8 cellular contexts compared by ENCODE assay signal in the genomic region with DNA sequence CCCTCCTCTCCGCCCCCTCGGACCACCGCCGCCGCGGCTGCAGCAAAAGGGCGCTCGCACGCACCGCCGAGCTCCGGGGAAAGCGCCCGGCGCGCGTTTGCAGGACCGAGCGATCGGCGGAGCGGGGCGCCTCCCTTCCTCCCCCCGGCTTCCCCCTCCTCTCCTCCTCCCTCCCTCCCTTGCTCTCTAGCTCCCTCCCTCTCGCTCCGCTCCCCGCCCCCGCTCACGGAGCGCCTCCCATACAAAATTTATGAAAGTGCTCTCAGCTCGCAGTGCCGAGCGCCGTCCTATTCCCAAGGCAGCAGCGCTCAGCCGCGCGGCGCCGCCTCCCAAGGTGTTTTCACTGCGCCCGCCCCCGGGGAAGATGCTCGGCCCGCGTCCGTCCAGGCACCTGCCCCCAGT. TPM values are rescaled to one million over a fixed set of nuclear protein-coding genes. Genes with fewer than 3 reads are reported as not detected.
DNase-seq lines count a peak whose midpoint lies in the region; ATAC-seq and TF ChIP-seq lines count a peak whose summit lies in the region.

A gene with protein sequence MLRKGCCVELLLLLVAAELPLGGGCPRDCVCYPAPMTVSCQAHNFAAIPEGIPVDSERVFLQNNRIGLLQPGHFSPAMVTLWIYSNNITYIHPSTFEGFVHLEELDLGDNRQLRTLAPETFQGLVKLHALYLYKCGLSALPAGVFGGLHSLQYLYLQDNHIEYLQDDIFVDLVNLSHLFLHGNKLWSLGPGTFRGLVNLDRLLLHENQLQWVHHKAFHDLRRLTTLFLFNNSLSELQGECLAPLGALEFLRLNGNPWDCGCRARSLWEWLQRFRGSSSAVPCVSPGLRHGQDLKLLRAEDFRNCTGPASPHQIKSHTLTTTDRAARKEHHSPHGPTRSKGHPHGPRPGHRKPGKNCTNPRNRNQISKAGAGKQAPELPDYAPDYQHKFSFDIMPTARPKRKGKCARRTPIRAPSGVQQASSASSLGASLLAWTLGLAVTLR (minus strand): TSS at position 115 of the 402 bp plus-strand sequence. CDS start 469 bp downstream, outside the sequence.

- H3K27ac ChIP-seq in AG04450 (ENCODE audit: low read depth, low read length) (no peak within 1 kb of the TSS), HL-60 (replicated peaks) (no peak within 1 kb of the TSS)

- H3K4me1 Mint-ChIP-seq in activated naive CD8-positive, alpha-beta T cell (ENCODE audit: low read depth) = peaks cover 18% of the 10 kb centered on the region

- TF ChIP-seq CTCF in AG04450 (IDR thresholded peaks at IDR 0.05; ENCODE audit: low read depth, low read length) (no peak), HL-60 (IDR thresholded peaks at IDR 0.05; ENCODE audit: insufficient read depth, low read length) (no peak)

- in situ Hi-C loops in SK-MEL-5 (cut with HindIII; ENCODE audit: low pct_unique_long_range_greater_than_20kb, low sequenced_read_pairs) = no loop called here

- H3K4me3 ChIP-seq in AG04450 (ENCODE audit: low read depth, low read length) (peak within 1 kb of the TSS; percentile 45), HL-60 (replicated peaks; ENCODE audit: insufficient read depth, low read length) (peak within 1 kb of the TSS; percentile 23)

- ATAC-seq in Right ventricle myocardium superior (ENCODE audit: poor library complexity) (peak; percentile 69), GM21390 (IDR thresholded peaks at IDR 0.05; ENCODE audit: unreplicated experiment) (no peak)

- H3K27me3 ChIP-seq in AG04450 (ENCODE audit: control insufficient read depth, insufficient read depth, low read length) (peaks cover 47% of the 10 kb centered on the region), HL-60 (ENCODE audit: insufficient read depth, poor library complexity, severe bottlenecking) (peaks cover 8% of the 10 kb centered on the region)

- peak within 1 kb of the TSS; percentile 83 for H3K4me3 Mint-ChIP-seq in activated naive CD8-positive, alpha-beta T cell

- POLR2A ChIA-PET in AG04450 (lab: Yijun Ruan, JAX) = interaction anchor here (0.6 to 2.2 kb wide), 2 partner anchors 116 to 128 kb away, joined by 5 to 9 read pairs; no protein-coding TSS in a partner anchor

- DNase-seq in AG04450 (ENCODE audit: low read depth, low spot score) (no peak), HL-60 (ENCODE audit: low read depth in 1 of 2, low spot score in 1 of 2) (peak in 1 of 2 experiments; percentile 31), SK-MEL-5 (ENCODE audit: low read depth, low spot score) (peak; percentile 68), Right ventricle myocardium superior (peak; percentile 86), posterior vena cava (ENCODE audit: low spot score) (peak; percentile 91), NCI-H2029 treated with DMSO at 0.1 percent for 48 hours (lab: John Stamatoyannopoulos, UW) (no peak)

- intact Hi-C loops in Right ventricle myocardium superior (cut with DNase I) (no loop called here), posterior vena cava (cut with DNase I) (loop anchor here in 1 of 2 donors (5.0 to 10.0 kb wide), 2 partner anchors 50 to 118 kb away; no protein-coding TSS in a partner anchor)

- CTCF ChIA-PET in AG04450 (lab: Charles Lee) = interaction anchor here (1.0 to 3.4 kb wide), 9 partner anchors 13 to 147 kb away, joined by 3 to 69 read pairs (median 3); no protein-coding TSS in a partner anchor

- H3K9me3 Mint-ChIP-seq in activated naive CD8-positive, alpha-beta T cell (ENCODE audit: low read depth) = no peaks in the 10 kb centered on the region

- H3K9me3 ChIP-seq in AG04450 (ENCODE audit: control insufficient read depth, insufficient read depth, low read length) = peaks cover 4% of the 10 kb centered on the region; the same call in 1 of the 2 replicates

- no peaks in the 10 kb centered on the region for H3K36me3 Mint-ChIP-seq in activated naive CD8-positive, alpha-beta T cell

- H3K27me3 Mint-ChIP-seq in activated naive CD8-positive, alpha-beta T cell = peaks cover 6% of the 10 kb centered on the region

- no peak within 1 kb of the TSS for H3K27ac Mint-ChIP-seq in activated naive CD8-positive, alpha-beta T cell

RNA-seq across cellular contexts. Expression of the gene that starts here (rescaled TPM):
- polyA plus RNA-seq in AG04450 (2011; rRNA removed) = 0.02 and 0.04 TPM in 2 replicates
- polyA minus RNA-seq in AG04450 (2011; rRNA and poly(A)+ RNA removed) = not detected in 2 replicates
- total RNA-seq in SK-MEL-5 (2014; rRNA removed; shearing (Covaris generic)) = 1.4 and 1.7 TPM in 2 replicates
- polyA plus RNA-seq in SK-MEL-5 (2015; cell fraction: cytosol; rRNA removed) = 1.9 and 3.3 TPM in 2 replicates
- 0.09 and 0.91 TPM in 2 replicates for polyA plus RNA-seq in SK-MEL-5 (2015; cell fraction: nucleus; rRNA removed)
- 3.4 TPM for total RNA-seq in Right ventricle myocardium superior
- total RNA-seq in posterior vena cava = 1 to 10 TPM; 1.3 to 4.3 TPM

Comparison
In these comparisons a context has a peak if more than half of its experiments do, and no peak if none do; other contexts are left out.
1. DNase-seq: peak in SK-MEL-5 (single experiment), Right ventricle myocardium superior (single experiment) and posterior vena cava (single experiment); none in AG04450 (single experiment) and NCI-H2029 treated with DMSO at 0.1 percent for 48 hours (single experiment).